ENCODE assay signal across 20 cellular contexts in the genomic region with DNA sequence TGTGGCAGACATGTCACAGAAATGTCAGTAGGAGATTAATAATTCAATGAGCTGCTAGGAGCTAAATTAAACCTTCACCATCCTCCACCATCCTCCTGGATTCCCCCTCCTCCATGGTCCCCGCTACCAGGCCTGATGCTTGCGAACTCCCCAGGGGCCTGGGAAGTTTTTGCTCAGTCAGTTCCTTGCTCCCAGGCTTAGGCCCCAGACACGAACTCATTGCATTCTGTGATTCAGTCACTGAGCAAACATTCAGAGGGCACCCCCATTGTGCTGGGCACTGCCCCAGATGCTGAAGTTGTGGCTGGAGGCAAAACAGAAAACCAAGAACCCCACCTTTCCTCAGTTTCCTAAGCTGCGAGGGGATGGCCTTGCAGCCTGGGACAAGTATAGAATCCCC.
"Had no signal": no experiment of that assay in that cellular context is flagged by ENCODE, and none has a peak within 500 bp of the region (broad histone marks: within the 10 kb centered on the region; RNA-seq: fewer than 3 reads in every experiment).

No MANE protein-coding gene starts in this region.

- H3K4me3 ChIP-seq: esophagus squamous epithelium, heart right ventricle, pancreas, prostate gland, spleen had no signal

- H3K27me3 ChIP-seq: esophagus squamous epithelium, heart right ventricle, pancreas had no signal

- DNase-seq: cerebellar nuclear complex; esophagus squamous epithelium; foreskin melanocyte; heart right ventricle; hypothalamus; kidney glomerular epithelial cell; mammary epithelial cell; naive thymus-derived CD4-positive, alpha-beta T cell; nucleus accumbens; pancreas; retina; spleen; stimulated activated CD4-positive, alpha-beta T cell treated with anti-CD3 and anti-CD28 coated beads, Interleukin-15, amount 100 ng/mL, for 24 hours; stimulated activated CD4-positive, alpha-beta T cell treated with anti-CD3 and anti-CD28 coated beads, Interleukin-1b, Interleukin-23, amount 100 ng/mL, for 48 hours; stimulated activated CD4-positive, alpha-beta T cell treated with anti-CD3 and anti-CD28 coated beads, Interleukin-4, amount 100 ng/mL, for 24 hours; stimulated activated naive CD8-positive, alpha-beta T cell treated with anti-CD3 and anti-CD28 coated beads, Interleukin-15, amount 100 ng/mL, for 72 hours; trophoblast cell had no signal

- H3K36me3 ChIP-seq: esophagus squamous epithelium, pancreas, prostate gland, spleen had no signal

- H3K9me3 ChIP-seq: esophagus squamous epithelium, pancreas, prostate gland had no signal

- H3K4me1 ChIP-seq: esophagus squamous epithelium, heart right ventricle, pancreas, prostate gland, spleen had no signal

- H3K27ac ChIP-seq: esophagus squamous epithelium, heart right ventricle, pancreas, prostate gland, spleen had no signal

- ATAC-seq: heart right ventricle; naive thymus-derived CD4-positive, alpha-beta T cell; pancreas; sciatic nerve; stimulated activated memory B cell treated with anti-CD40 and anti-IgM and Interleukin-4, amounts not matched to agents 10 μg/mL and 1 μg/mL and 100 μg/mL, for 72 hours; stimulated activated naive CD8-positive, alpha-beta T cell treated with anti-CD3 and anti-CD28 coated beads, Interleukin-15, amount 100 ng/mL, for 72 hours had no signal
